24 cellular contexts compared by ENCODE assay signal in the genomic region with DNA sequence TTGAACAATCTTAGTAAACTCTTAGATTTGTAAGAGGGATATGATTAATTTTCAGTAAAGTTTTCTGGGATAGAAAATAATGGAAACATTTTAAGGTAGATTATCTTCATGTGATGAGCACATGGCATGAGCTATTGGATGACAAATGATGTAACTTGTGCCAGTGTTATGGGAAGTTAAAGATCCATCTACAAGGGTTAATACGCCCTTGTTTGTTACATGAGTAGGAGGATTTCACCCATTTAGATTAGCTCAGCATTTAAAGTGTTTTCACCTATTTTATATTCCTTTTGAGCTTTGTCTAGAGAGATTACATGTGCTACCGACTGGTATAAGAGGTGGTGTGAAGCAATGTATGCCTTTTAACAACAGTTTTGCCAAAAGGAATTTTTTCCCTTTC. TPM values are rescaled to one million over a fixed set of nuclear protein-coding genes. Genes with fewer than 3 reads are reported as not detected.
"Had no signal": no experiment of that assay in that cellular context is flagged by ENCODE, and none has a peak within 500 bp of the region (broad histone marks: within the 10 kb centered on the region; RNA-seq: fewer than 3 reads in every experiment).

No MANE protein-coding gene starts in this region.

- ATAC-seq: activated T-helper 17 cell treated with anti-CD3 and anti-CD28 coated beads, Interleukin-2, amount 50 U/mL, for 72 hours; SK-N-SH treated with all-trans-retinoic acid at 6 μM for 48 hours; T-helper 17 cell; WTC11 had no signal

- DNase-seq: activated CD4-positive, alpha-beta memory T cell treated with anti-CD3 and anti-CD28 coated beads for 36 hours; activated CD4-positive, alpha-beta T cell treated with anti-CD3 and anti-CD28 coated beads for 1 hour; activated CD4-positive, alpha-beta T cell treated with anti-CD3 and anti-CD28 coated beads, Interleukin-2, amount 10 ng/mL, durations not matched to agents 24 days and 14 days; activated CD8-positive, alpha-beta memory T cell treated with anti-CD3 and anti-CD28 coated beads for 24 hours; activated gamma-delta T cell; activated naive CD4-positive, alpha-beta T cell treated with anti-CD3 and anti-CD28 coated beads for 36 hours; activated T-cell treated with anti-CD3 and anti-CD28 coated beads, Interleukin-2, amount 50 U/mL, for 48 hours; amygdala; brain microvascular endothelial cell; Karpas-422; NCI-H1105 treated with DMSO at 0.1 percent for 48 hours; NCI-H1436 treated with DMSO at 0.1 percent for 48 hours; NCI-H187; NCI-H2081 treated with DMSO at 0.1 percent for 48 hours; NCI-H446; NCI-H524; SHP77; T-helper 17 cell; T-helper 9 cell had no signal

- H3K4me3 ChIP-seq: SJSA1 had no signal

- H3K4me3 Mint-ChIP-seq: activated CD4-positive, alpha-beta memory T cell treated with anti-CD3 and anti-CD28 coated beads for 36 hours; activated CD4-positive, alpha-beta T cell treated with anti-CD3 and anti-CD28 coated beads, Interleukin-2, amount 10 ng/mL, durations not matched to agents 24 days and 14 days; activated naive CD4-positive, alpha-beta T cell treated with anti-CD3 and anti-CD28 coated beads for 36 hours; activated naive CD8-positive, alpha-beta T cell; activated T-helper 17 cell treated with anti-CD3 and anti-CD28 coated beads, Interleukin-2, amount 50 U/mL, for 72 hours; T-helper 17 cell; WTC11 had no signal

- H3K9me3 Mint-ChIP-seq: activated T-helper 17 cell treated with anti-CD3 and anti-CD28 coated beads, Interleukin-2, amount 50 U/mL, for 72 hours had no signal

- H3K27ac ChIP-seq: brain microvascular endothelial cell, SJSA1 had no signal

- H3K9me3 ChIP-seq: SJSA1 had no signal

- H3K27me3 ChIP-seq: brain microvascular endothelial cell, SJSA1 had no signal

- H3K27me3 Mint-ChIP-seq: activated CD4-positive, alpha-beta memory T cell treated with anti-CD3 and anti-CD28 coated beads for 36 hours; activated CD4-positive, alpha-beta T cell treated with anti-CD3 and anti-CD28 coated beads, Interleukin-2, amount 10 ng/mL, durations not matched to agents 24 days and 14 days; activated naive CD8-positive, alpha-beta T cell; activated T-helper 17 cell treated with anti-CD3 and anti-CD28 coated beads, Interleukin-2, amount 50 U/mL, for 72 hours; T-helper 17 cell had no signal

- H3K27ac Mint-ChIP-seq: activated CD4-positive, alpha-beta memory T cell treated with anti-CD3 and anti-CD28 coated beads for 36 hours; activated CD4-positive, alpha-beta T cell treated with anti-CD3 and anti-CD28 coated beads, Interleukin-2, amount 10 ng/mL, durations not matched to agents 24 days and 14 days; activated naive CD4-positive, alpha-beta T cell treated with anti-CD3 and anti-CD28 coated beads for 36 hours; activated naive CD8-positive, alpha-beta T cell; T-helper 17 cell; WTC11 had no signal

RNA-seq across cellular contexts. Expression of a gene that starts 46.5 kb away (rescaled TPM):
- total RNA-seq: activated CD4-positive, alpha-beta memory T cell treated with anti-CD3 and anti-CD28 coated beads for 36 hours; activated CD4-positive, alpha-beta T cell treated with anti-CD3 and anti-CD28 coated beads, Interleukin-2, amount 10 ng/mL, durations not matched to agents 24 days and 14 days; activated naive CD4-positive, alpha-beta T cell treated with anti-CD3 and anti-CD28 coated beads for 36 hours; activated T-helper 17 cell treated with anti-CD3 and anti-CD28 coated beads, Interleukin-2, amount 50 U/mL, for 72 hours; SJSA1; T-helper 17 cell; WTC11 had no signal
